ENCODE assay signal across 29 cellular contexts in genomic region chr19:19635313-19635702, GRCh38. TPM values are rescaled to one million over a fixed set of nuclear protein-coding genes. Genes with fewer than 3 reads are reported as not detected.
DNase-seq lines count a peak whose midpoint lies in the region; ATAC-seq, FAIRE-seq and TF ChIP-seq lines count a peak whose summit lies in the region.
"Had no signal": no experiment of that assay in that cellular context is flagged by ENCODE, and none has a peak within 500 bp of the region (broad histone marks: within the 10 kb centered on the region; RNA-seq: fewer than 3 reads in every experiment).

No MANE protein-coding gene starts in this region.

- H3K9me3 ChIP-seq in GM12878 (replicated peaks; ENCODE audit: control insufficient read depth, insufficient read depth, low read length), result no peaks in the 10 kb centered on the region

- no peak for TF ChIP-seq RAD21 in GM12878 (IDR thresholded peaks at IDR 0.05; ENCODE audit: insufficient read depth, low read depth, low read length)

- WGBS in GM12878 (ENCODE audit: insufficient coverage, insufficient replicate concordance, low lambda C conversion rate, missing lambda C conversion rate), result 98% methylated on average over 14 of the region's 14 CpGs

- intact Hi-C loops in GM12878 (cut with micrococcal nuclease; ENCODE audit: unreplicated experiment), result no loop called here

- in situ Hi-C loops in GM12878 (cut with MboI), result no loop called here

- SMC1A ChIA-PET in GM12878 (lab: Charles Lee; ENCODE audit: uncharacterized antibody, unreplicated experiment), result no interaction called here

- H3K27ac ChIP-seq in GM12878 (ENCODE audit: control insufficient read depth, insufficient read depth), result peak overlapping the region; percentile 14; the same call in 1 of the 2 replicates
- H3K27ac ChIP-seq: RWPE1 had no signal

- no peak overlapping the region for H3K4me3 ChIP-seq in GM12878

- H3K27me3 Mint-ChIP-seq in activated CD8-positive, alpha-beta memory T cell treated with anti-CD3 and anti-CD28 coated beads, Interleukin-2, amount 10 ng/mL, durations not matched to agents 7 days and 5 days, result no peaks in the 10 kb centered on the region
- H3K27me3 Mint-ChIP-seq in activated T-cell treated with anti-CD3 and anti-CD28 coated beads, Interleukin-2, amount 50 U/mL, for 24 hours, result no peaks in the 10 kb centered on the region
- H3K27me3 Mint-ChIP-seq: CD4-positive, CD25-positive, alpha-beta regulatory T cell had no signal

- no peak overlapping the region for H3K4me3 Mint-ChIP-seq in activated CD8-positive, alpha-beta memory T cell treated with anti-CD3 and anti-CD28 coated beads, Interleukin-2, amount 10 ng/mL, durations not matched to agents 7 days and 5 days
- no peak overlapping the region for H3K4me3 Mint-ChIP-seq in stimulated activated effector memory CD8-positive, alpha-beta T cell treated with anti-CD3 and anti-CD28 coated beads, Interleukin-12 subunit alpha, Interleukin-12 subunit beta, amount 100 ng/mL, for 72 hours
- H3K4me3 Mint-ChIP-seq in activated T-cell treated with anti-CD3 and anti-CD28 coated beads, Interleukin-2, amount 50 U/mL, for 24 hours, result no peak overlapping the region

- CTCF ChIA-PET in activated CD8-positive, alpha-beta memory T cell treated with anti-CD3 and anti-CD28 coated beads, Interleukin-2, amount 10 ng/mL, durations not matched to agents 7 days and 5 days (lab: Charles Lee), result interaction anchor here (1.2 kb wide), 1 partner anchor 9 kb away, joined by 3 read pairs; the partner anchor contains the start of gene GMIP
- CTCF ChIA-PET in GM12878 (lab: Yijun Ruan, JAX), result no interaction called here

- DNase-seq in activated CD8-positive, alpha-beta memory T cell treated with anti-CD3 and anti-CD28 coated beads, Interleukin-2, amount 10 ng/mL, durations not matched to agents 7 days and 5 days, result no peak
- DNase-seq in activated CD8-positive, alpha-beta memory T cell treated with anti-CD3 and anti-CD28 coated beads, Interleukin-2, amount 50 U/mL, for 4 hours, result no peak
- peak; percentile 38 for DNase-seq in GM20000 (ENCODE audit: low spot score)
- no peak for DNase-seq in GM12878 (ENCODE audit: low read depth, low spot score)
- no peak for DNase-seq in stimulated activated effector memory CD8-positive, alpha-beta T cell treated with anti-CD3 and anti-CD28 coated beads, Interleukin-12 subunit alpha, Interleukin-12 subunit beta, amount 100 ng/mL, for 72 hours (ENCODE audit: low spot score in 2 of 2)
- DNase-seq in activated T-cell treated with anti-CD3 and anti-CD28 coated beads, Interleukin-2, amount 50 U/mL, for 24 hours, result no peak
- DNase-seq in COLO829 (ENCODE audit: low spot score), result no peak
- DNase-seq: 8988T; ACHN; CD4-positive, CD25-positive, alpha-beta regulatory T cell; COR-L47; DMS79; EL; GDM1; IMR-90; NCI-H1092; NCI-H1417 treated with DMSO at 0.1 percent for 48 hours; NCI-H187; NCI-H2081 treated with DMSO at 0.1 percent for 48 hours; NCI-H2171; NCI-H226; NCI-H510A; NCI-H69; SHP77 had no signal

- no peaks in the 10 kb centered on the region for H3K9me3 Mint-ChIP-seq in activated CD8-positive, alpha-beta memory T cell treated with anti-CD3 and anti-CD28 coated beads, Interleukin-2, amount 10 ng/mL, durations not matched to agents 7 days and 5 days (ENCODE audit: low read depth)
- no peaks in the 10 kb centered on the region for H3K9me3 Mint-ChIP-seq in stimulated activated effector memory CD8-positive, alpha-beta T cell treated with anti-CD3 and anti-CD28 coated beads, Interleukin-12 subunit alpha, Interleukin-12 subunit beta, amount 100 ng/mL, for 72 hours
- no peaks in the 10 kb centered on the region for H3K9me3 Mint-ChIP-seq in activated T-cell treated with anti-CD3 and anti-CD28 coated beads, Interleukin-2, amount 50 U/mL, for 24 hours

- H4K20me1 ChIP-seq in GM12878 (ENCODE audit: control insufficient read depth, insufficient read depth), result no peaks in the 10 kb centered on the region; the same call in 1 of the 2 replicates

- H3K4me1 ChIP-seq in GM12878 (ENCODE audit: control insufficient read depth, insufficient read depth, low read length), result no peaks in the 10 kb centered on the region; the same call in 1 of the 2 replicates

- H3K36me3 Mint-ChIP-seq in activated CD8-positive, alpha-beta memory T cell treated with anti-CD3 and anti-CD28 coated beads, Interleukin-2, amount 10 ng/mL, durations not matched to agents 7 days and 5 days, result peaks cover 54% of the 10 kb centered on the region
- H3K36me3 Mint-ChIP-seq in stimulated activated effector memory CD8-positive, alpha-beta T cell treated with anti-CD3 and anti-CD28 coated beads, Interleukin-12 subunit alpha, Interleukin-12 subunit beta, amount 100 ng/mL, for 72 hours, result peaks cover 97% of the 10 kb centered on the region
- H3K36me3 Mint-ChIP-seq in activated T-cell treated with anti-CD3 and anti-CD28 coated beads, Interleukin-2, amount 50 U/mL, for 24 hours (ENCODE audit: low read depth), result peaks cover 89% of the 10 kb centered on the region

- no TSS peak for BruUV-seq in GM12878 (replicated peaks; lab: Mats Ljungman, UMichigan)

- no peak for TF ChIP-seq EP300 in GM12878 (IDR thresholded peaks at IDR 0.05; ENCODE audit: borderline replicate concordance in 1 of 2, control insufficient read depth in 1 of 2, low read depth in 2 of 2, low read length in 2 of 2)

- TF ChIP-seq CTCF in GM20000 (IDR thresholded peaks at IDR 0.05; ENCODE audit: extremely low read depth, missing control alignments) (no peak), GM12878 (IDR thresholded peaks at IDR 0.05 in 2 of 3, conservative IDR thresholded peaks at IDR 0.05 in 1 of 3; ENCODE audit: control insufficient read depth in 2 of 3, extremely low read depth in 1 of 3, insufficient read depth in 1 of 3, low read depth in 3 of 3, low read length in 3 of 3) (no peak)

- H3K9ac ChIP-seq in GM12878 (ENCODE audit: control insufficient read depth, insufficient read depth, low read length), result no peak overlapping the region

- H3K27me3 ChIP-seq in GM12878 (replicated peaks in 1 of 2; ENCODE audit: control insufficient read depth in 2 of 2, insufficient read depth in 2 of 2, low read length in 1 of 2), result no peaks in the 10 kb centered on the region

- H3K4me2 ChIP-seq in GM12878 (ENCODE audit: control insufficient read depth, insufficient read depth), result peak overlapping the region; percentile 33; the same call in 1 of the 2 replicates

- TF ChIP-seq POLR2A in GM12878 (IDR thresholded peaks at IDR 0.05; ENCODE audit: low read depth, low read length), result no peak

- H3K27ac Mint-ChIP-seq in activated CD8-positive, alpha-beta memory T cell treated with anti-CD3 and anti-CD28 coated beads, Interleukin-2, amount 10 ng/mL, durations not matched to agents 7 days and 5 days, result peak overlapping the region; percentile 40
- peak overlapping the region; percentile 87 for H3K27ac Mint-ChIP-seq in stimulated activated effector memory CD8-positive, alpha-beta T cell treated with anti-CD3 and anti-CD28 coated beads, Interleukin-12 subunit alpha, Interleukin-12 subunit beta, amount 100 ng/mL, for 72 hours
- H3K27ac Mint-ChIP-seq in activated T-cell treated with anti-CD3 and anti-CD28 coated beads, Interleukin-2, amount 50 U/mL, for 24 hours, result no peak overlapping the region

- FAIRE-seq in GM12878 (lab: Jason Lieb, UNC), result no peak
- FAIRE-seq: GM12891 had no signal

- peaks cover 29 to 40% of the 10 kb centered on the region in 2 experiments for H3K36me3 ChIP-seq in GM12878 (ENCODE audit: control insufficient read depth in 2 of 2, insufficient read depth in 2 of 2, low read length in 1 of 2)

- no peaks in the 10 kb centered on the region for H3K79me2 ChIP-seq in GM12878 (ENCODE audit: control insufficient read depth, insufficient read depth, low read length)

- RAD21 ChIA-PET in GM12878 (lab: Charles Lee; ENCODE audit: unreplicated experiment), result no interaction called here

- POLR2A ChIA-PET in GM12878 (lab: Charles Lee), result no interaction called here

- no peak for ATAC-seq in activated CD8-positive, alpha-beta memory T cell treated with anti-CD3 and anti-CD28 coated beads, Interleukin-2, amount 10 ng/mL, durations not matched to agents 7 days and 5 days
- no peak for ATAC-seq in GM12878
- ATAC-seq in stimulated activated effector memory CD8-positive, alpha-beta T cell treated with anti-CD3 and anti-CD28 coated beads, Interleukin-12 subunit alpha, Interleukin-12 subunit beta, amount 100 ng/mL, for 72 hours, result no peak
- no peak for ATAC-seq in HG02973 (IDR thresholded peaks at IDR 0.05; ENCODE audit: unreplicated experiment)
- ATAC-seq: HCT116, Panc1 had no signal

- peaks cover 18% of the 10 kb centered on the region for H3K4me1 Mint-ChIP-seq in activated CD8-positive, alpha-beta memory T cell treated with anti-CD3 and anti-CD28 coated beads, Interleukin-2, amount 10 ng/mL, durations not matched to agents 7 days and 5 days
- H3K4me1 Mint-ChIP-seq in stimulated activated effector memory CD8-positive, alpha-beta T cell treated with anti-CD3 and anti-CD28 coated beads, Interleukin-12 subunit alpha, Interleukin-12 subunit beta, amount 100 ng/mL, for 72 hours, result peaks cover 25% of the 10 kb centered on the region
- H3K4me1 Mint-ChIP-seq in activated T-cell treated with anti-CD3 and anti-CD28 coated beads, Interleukin-2, amount 50 U/mL, for 24 hours (ENCODE audit: low read depth), result peaks cover 8% of the 10 kb centered on the region

- H2AFZ ChIP-seq in GM12878 (ENCODE audit: control insufficient read depth, low read depth, low read length), result no peak overlapping the region

RNA-seq across cellular contexts. Expression of gene LPAR2, which starts 7.3 kb away (rescaled TPM):
- total RNA-seq in activated CD8-positive, alpha-beta memory T cell treated with anti-CD3 and anti-CD28 coated beads, Interleukin-2, amount 10 ng/mL, durations not matched to agents 7 days and 5 days, result 10 to 100 TPM; 39.4 to 46.1 TPM
- 72.5 and 74.5 TPM in 2 replicates for total RNA-seq in GM12878 (2013; cell fraction: nucleolus; rRNA removed)
- total RNA-seq in GM12878 (2014; rRNA removed) (9.4 and 11.3 TPM in 2 replicates), GM12878 (2014; rRNA removed; fragmentation: Illumina TruSeq; extraction: Trizol) (5.0 and 6.3 TPM in 2 replicates), GM12878 (2021) (19.0 and 22.9 TPM in 2 replicates)
- polyA plus RNA-seq in GM12878 (2011; ENCODE audit: low read depth), result 13.9 TPM
- polyA plus RNA-seq in GM12878 (2011; rRNA removed) (6.6 and 9.0 TPM in 2 replicates), GM12878 (2014; fragmentation: Illumina TruSeq; extraction: Trizol) (8.6 and 12.6 TPM in 2 replicates), GM12878 (2014; fragmentation: Nextera tagmentation; extraction: Ambion mirVana) (1 to 10 TPM in 1 of 2 experiments, under 1 TPM in 1; 0.98 to 3.2 TPM), GM12878 (2014; rRNA removed) (17.3 and 23.8 TPM in 2 replicates), GM12878 (2016; fragmentation: Nextera tagmentation; extraction: Ambion mirVana) (10 to 100 TPM in 1 of 2 experiments, 1 to 10 TPM in 1; 8.5 to 12.0 TPM)
- 13.3 and 17.0 TPM in 2 replicates for polyA plus RNA-seq in GM12878 (2011; cell fraction: cytosol; rRNA removed)
- 116 and 130 TPM in 2 replicates for polyA plus RNA-seq in GM12878 (2011; cell fraction: nucleus; rRNA removed)
- 19.2 and 19.8 TPM in 2 replicates for polyA plus RNA-seq in GM12878 (2012)
- 6.9 and 11.5 TPM in 2 replicates for polyA minus RNA-seq in GM12878 (2011; rRNA and poly(A)+ RNA removed)
- polyA minus RNA-seq in GM12878 (2011; cell fraction: cytosol; rRNA and poly(A)+ RNA removed), result 4.7 and 6.7 TPM in 2 replicates
- polyA minus RNA-seq in GM12878 (2011; cell fraction: nucleus; rRNA and poly(A)+ RNA removed), result 9.2 and 13.2 TPM in 2 replicates

RNA-seq across cellular contexts. Expression of gene GMIP, which starts 8.1 kb away (rescaled TPM):
- total RNA-seq in activated CD8-positive, alpha-beta memory T cell treated with anti-CD3 and anti-CD28 coated beads, Interleukin-2, amount 10 ng/mL, durations not matched to agents 7 days and 5 days, result 100 to 1,000 TPM; 110 to 111 TPM
- total RNA-seq in GM12878 (2013; cell fraction: nucleolus; rRNA removed), result 61.6 and 65.3 TPM in 2 replicates
- 35.1 and 39.6 TPM in 2 replicates for total RNA-seq in GM12878 (2014; rRNA removed)
- 10.9 and 11.9 TPM in 2 replicates for total RNA-seq in GM12878 (2014; rRNA removed; fragmentation: Illumina TruSeq; extraction: Trizol)
- 58.4 and 63.5 TPM in 2 replicates for total RNA-seq in GM12878 (2021)
- 16.4 TPM for polyA plus RNA-seq in GM12878 (2011; ENCODE audit: low read depth)
- polyA plus RNA-seq in GM12878 (2011; rRNA removed), result 6.0 and 10.0 TPM in 2 replicates
- 14.1 and 15.4 TPM in 2 replicates for polyA plus RNA-seq in GM12878 (2011; cell fraction: cytosol; rRNA removed)
- 72.6 and 88.7 TPM in 2 replicates for polyA plus RNA-seq in GM12878 (2011; cell fraction: nucleus; rRNA removed)
- polyA plus RNA-seq in GM12878 (2012), result 43.1 and 45.9 TPM in 2 replicates
- 16.3 and 20.0 TPM in 2 replicates for polyA plus RNA-seq in GM12878 (2014; fragmentation: Illumina TruSeq; extraction: Trizol)
- polyA plus RNA-seq in GM12878 (2014; fragmentation: Nextera tagmentation; extraction: Ambion mirVana), result 1 to 10 TPM; 1.5 to 2.8 TPM
- 32.9 and 39.9 TPM in 2 replicates for polyA plus RNA-seq in GM12878 (2014; rRNA removed)
- polyA plus RNA-seq in GM12878 (2016; fragmentation: Nextera tagmentation; extraction: Ambion mirVana), result 10 to 100 TPM; 24.7 to 30.9 TPM
- polyA minus RNA-seq in GM12878 (2011; rRNA and poly(A)+ RNA removed), result 17.5 and 19.3 TPM in 2 replicates
- 14.8 and 15.9 TPM in 2 replicates for polyA minus RNA-seq in GM12878 (2011; cell fraction: cytosol; rRNA and poly(A)+ RNA removed)
- polyA minus RNA-seq in GM12878 (2011; cell fraction: nucleus; rRNA and poly(A)+ RNA removed), result 14.1 and 26.4 TPM in 2 replicates

RNA-seq across cellular contexts. Expression of gene PBX4, which starts 16.8 kb away (rescaled TPM):
- 10 to 100 TPM; 39.9 to 62.3 TPM for total RNA-seq in activated CD8-positive, alpha-beta memory T cell treated with anti-CD3 and anti-CD28 coated beads, Interleukin-2, amount 10 ng/mL, durations not matched to agents 7 days and 5 days
- 65.0 and 68.4 TPM in 2 replicates for total RNA-seq in GM12878 (2013; cell fraction: nucleolus; rRNA removed)
- total RNA-seq in GM12878 (2014; rRNA removed), result 7.1 and 10.1 TPM in 2 replicates
- total RNA-seq in GM12878 (2014; rRNA removed; fragmentation: Illumina TruSeq; extraction: Trizol), result 3.9 and 4.4 TPM in 2 replicates
- total RNA-seq in GM12878 (2021), result 7.7 and 9.6 TPM in 2 replicates
- polyA plus RNA-seq in GM12878 (2011; ENCODE audit: low read depth), result 1.6 TPM
- 12.6 and 15.8 TPM in 2 replicates for polyA plus RNA-seq in GM12878 (2011; rRNA removed)
- 21.2 and 27.3 TPM in 2 replicates for polyA plus RNA-seq in GM12878 (2011; cell fraction: cytosol; rRNA removed)
- polyA plus RNA-seq in GM12878 (2011; cell fraction: nucleus; rRNA removed), result 40.2 and 55.3 TPM in 2 replicates
- polyA plus RNA-seq in GM12878 (2012), result 6.5 and 8.8 TPM in 2 replicates
- polyA plus RNA-seq in GM12878 (2014; fragmentation: Illumina TruSeq; extraction: Trizol), result 1.5 and 3.5 TPM in 2 replicates
- under 1 TPM; 0.18 to 0.75 TPM for polyA plus RNA-seq in GM12878 (2014; fragmentation: Nextera tagmentation; extraction: Ambion mirVana)
- 17.3 and 18.8 TPM in 2 replicates for polyA plus RNA-seq in GM12878 (2014; rRNA removed)
- 1 to 10 TPM; 2.7 to 4.1 TPM for polyA plus RNA-seq in GM12878 (2016; fragmentation: Nextera tagmentation; extraction: Ambion mirVana)
- 12.6 and 18.7 TPM in 2 replicates for polyA minus RNA-seq in GM12878 (2011; rRNA and poly(A)+ RNA removed)
- polyA minus RNA-seq in GM12878 (2011; cell fraction: cytosol; rRNA and poly(A)+ RNA removed), result 3.2 and 7.9 TPM in 2 replicates
- polyA minus RNA-seq in GM12878 (2011; cell fraction: nucleus; rRNA and poly(A)+ RNA removed), result 11.8 and 20.4 TPM in 2 replicates

RNA-seq across cellular contexts. Expression of gene ATP13A1, which starts 28.2 kb away (rescaled TPM):
- 100 to 1,000 TPM; 114 to 131 TPM for total RNA-seq in activated CD8-positive, alpha-beta memory T cell treated with anti-CD3 and anti-CD28 coated beads, Interleukin-2, amount 10 ng/mL, durations not matched to agents 7 days and 5 days
- 216 and 273 TPM in 2 replicates for total RNA-seq in GM12878 (2013; cell fraction: nucleolus; rRNA removed)
- total RNA-seq in GM12878 (2014; rRNA removed) (33.1 and 38.1 TPM in 2 replicates), GM12878 (2014; rRNA removed; fragmentation: Illumina TruSeq; extraction: Trizol) (12.9 and 17.4 TPM in 2 replicates), GM12878 (2021) (90.3 and 91.0 TPM in 2 replicates)
- 23.1 TPM for polyA plus RNA-seq in GM12878 (2011; ENCODE audit: low read depth)
- polyA plus RNA-seq in GM12878 (2011; rRNA removed) (14.0 and 21.4 TPM in 2 replicates), GM12878 (2014; fragmentation: Illumina TruSeq; extraction: Trizol) (13.1 and 21.1 TPM in 2 replicates), GM12878 (2014; fragmentation: Nextera tagmentation; extraction: Ambion mirVana) (1 to 10 TPM in 1 of 2 experiments, under 1 TPM in 1; 0.37 to 1.4 TPM), GM12878 (2014; rRNA removed) (51.7 and 68.6 TPM in 2 replicates), GM12878 (2016; fragmentation: Nextera tagmentation; extraction: Ambion mirVana) (10 to 100 TPM; 67.8 to 74.3 TPM)
- 32.9 and 38.0 TPM in 2 replicates for polyA plus RNA-seq in GM12878 (2011; cell fraction: cytosol; rRNA removed)
- polyA plus RNA-seq in GM12878 (2011; cell fraction: nucleus; rRNA removed), result 424 and 553 TPM in 2 replicates
- polyA plus RNA-seq in GM12878 (2012), result 57.4 and 58.7 TPM in 2 replicates
- polyA minus RNA-seq in GM12878 (2011; rRNA and poly(A)+ RNA removed), result 72.7 and 99.8 TPM in 2 replicates
- 31.8 and 45.4 TPM in 2 replicates for polyA minus RNA-seq in GM12878 (2011; cell fraction: cytosol; rRNA and poly(A)+ RNA removed)
- 139 and 201 TPM in 2 replicates for polyA minus RNA-seq in GM12878 (2011; cell fraction: nucleus; rRNA and poly(A)+ RNA removed)

RNA-seq across cellular contexts. Expression of gene ZNF101, which starts 33.3 kb away (rescaled TPM):
- 10 to 100 TPM; 75.0 to 93.7 TPM for total RNA-seq in activated CD8-positive, alpha-beta memory T cell treated with anti-CD3 and anti-CD28 coated beads, Interleukin-2, amount 10 ng/mL, durations not matched to agents 7 days and 5 days
- total RNA-seq in GM12878 (2013; cell fraction: nucleolus; rRNA removed), result 29.0 and 31.2 TPM in 2 replicates
- total RNA-seq in GM12878 (2014; rRNA removed) (16.9 and 20.9 TPM in 2 replicates), GM12878 (2014; rRNA removed; fragmentation: Illumina TruSeq; extraction: Trizol) (25.1 and 28.0 TPM in 2 replicates), GM12878 (2021) (22.2 and 22.8 TPM in 2 replicates)
- polyA plus RNA-seq in GM12878 (2011; ENCODE audit: low read depth), result 10.3 TPM
- polyA plus RNA-seq in GM12878 (2011; rRNA removed) (40.5 and 71.0 TPM in 2 replicates), GM12878 (2014; fragmentation: Illumina TruSeq; extraction: Trizol) (19.3 and 24.1 TPM in 2 replicates), GM12878 (2014; fragmentation: Nextera tagmentation; extraction: Ambion mirVana) (10 to 100 TPM; 20.4 to 21.3 TPM), GM12878 (2014; rRNA removed) (15.2 and 15.9 TPM in 2 replicates), GM12878 (2016; fragmentation: Nextera tagmentation; extraction: Ambion mirVana) (10 to 100 TPM; 16.3 to 17.1 TPM)
- 15.3 and 15.6 TPM in 2 replicates for polyA plus RNA-seq in GM12878 (2011; cell fraction: cytosol; rRNA removed)
- 10.8 and 14.1 TPM in 2 replicates for polyA plus RNA-seq in GM12878 (2011; cell fraction: nucleus; rRNA removed)
- 12.2 and 15.0 TPM in 2 replicates for polyA plus RNA-seq in GM12878 (2012)
- polyA minus RNA-seq in GM12878 (2011; rRNA and poly(A)+ RNA removed), result 27.3 and 28.5 TPM in 2 replicates
- polyA minus RNA-seq in GM12878 (2011; cell fraction: cytosol; rRNA and poly(A)+ RNA removed), result 7.6 and 8.9 TPM in 2 replicates
- 7.4 and 13.6 TPM in 2 replicates for polyA minus RNA-seq in GM12878 (2011; cell fraction: nucleus; rRNA and poly(A)+ RNA removed)
